9 cellular contexts compared by ENCODE assay signal in the genomic region with DNA sequence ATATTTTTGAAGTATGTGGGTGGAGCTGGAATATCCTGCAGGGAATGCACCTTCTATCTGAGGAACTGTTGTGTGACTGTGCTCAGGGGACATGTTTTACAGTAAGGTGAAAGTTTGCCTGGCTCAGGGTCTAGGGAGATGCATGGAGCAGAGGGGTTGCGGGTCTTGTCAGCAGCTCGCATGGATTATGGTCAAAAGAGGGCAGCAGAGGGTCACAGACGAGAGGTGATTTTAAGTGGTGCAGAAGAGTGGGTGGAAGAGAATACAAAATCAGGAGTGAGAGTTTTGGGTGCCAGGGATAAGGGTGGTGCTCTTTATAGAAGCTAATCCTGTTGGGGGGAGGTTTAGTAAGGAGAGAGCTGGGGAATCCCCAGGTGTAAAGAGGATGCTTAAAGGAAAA. TPM values are rescaled to one million over a fixed set of nuclear protein-coding genes. Genes with fewer than 3 reads are reported as not detected.
A peak's percentile ranks its signal among the peaks of the same experiment; 100 is the strongest.
DNase-seq lines count a peak whose midpoint lies in the region; ATAC-seq and TF ChIP-seq lines count a peak whose summit lies in the region.
"Had no signal": no experiment of that assay in that cellular context is flagged by ENCODE, and none has a peak within 500 bp of the region (broad histone marks: within the 10 kb centered on the region; RNA-seq: fewer than 3 reads in every experiment).

No MANE protein-coding gene starts in this region.

- ATAC-seq in SK-N-SH treated with all-trans-retinoic acid at 6 μM for 48 hours (peak; percentile 95), HG03135 (IDR thresholded peaks at IDR 0.05; ENCODE audit: unreplicated experiment) (no peak), HG02759 (IDR thresholded peaks at IDR 0.05; ENCODE audit: unreplicated experiment) (no peak), HG03039 (IDR thresholded peaks at IDR 0.05; ENCODE audit: unreplicated experiment) (no peak)

- no peaks in the 10 kb centered on the region for H3K4me1 ChIP-seq in iPS DF 6.9 (ENCODE audit: control insufficient read depth, insufficient read depth, low read length)

- H3K36me3 ChIP-seq in iPS DF 6.9 (ENCODE audit: control insufficient read depth, insufficient read depth, low read length), result no peaks in the 10 kb centered on the region

- H3K9me3 ChIP-seq in iPS DF 6.9 (ENCODE audit: control insufficient read depth, insufficient read depth, low read length), result no peaks in the 10 kb centered on the region; the same call in 1 of the 2 replicates

- no peak overlapping the region for H3K4me3 ChIP-seq in iPS DF 6.9 (ENCODE audit: low read length)

- no CpG with 5 or more reads among the region's 3 CpGs for WGBS in iPS DF 6.9 (ENCODE audit: insufficient coverage, insufficient read length)

- H3K27me3 ChIP-seq in iPS DF 6.9 (ENCODE audit: control insufficient read depth, insufficient read depth, low read length), result no peaks in the 10 kb centered on the region

- H3K27ac ChIP-seq in iPS DF 6.9 (ENCODE audit: low read length), result no peak overlapping the region

- DNase-seq in stimulated activated CD4-positive, alpha-beta T cell treated with anti-CD3 and anti-CD28 coated beads, Interleukin-4, amount 100 ng/mL, for 24 hours, result peak; percentile 5
- no peak for DNase-seq in stimulated activated CD4-positive, alpha-beta T cell treated with anti-CD3 and anti-CD28 coated beads, Interleukin-4, amount 100 ng/mL, for 4 hours
- DNase-seq in M059J (ENCODE audit: low read depth) (peak; percentile 1), iPS DF 6.9 (ENCODE audit: low read depth, low spot score) (peak; percentile 9)
- DNase-seq: activated naive CD8-positive, alpha-beta T cell treated with anti-CD3 and anti-CD28 coated beads, Interleukin-2, amount 10 ng/mL, durations not matched to agents 7 days and 5 days had no signal

TF ChIP-seq in SK-N-SH treated with all-trans-retinoic acid at 6 μM for 48 hours, 23 proteins besides CTCF, POLR2A, EP300 and RAD21:
- no peak for TF ChIP-seq PPARA (CRISPR knock-in tag; IDR thresholded peaks at IDR 0.05; ENCODE audit: borderline replicate concordance)
- no peak for TF ChIP-seq RARB (CRISPR knock-in tag; IDR thresholded peaks at IDR 0.05)
- TF ChIP-seq, protein P1, sequence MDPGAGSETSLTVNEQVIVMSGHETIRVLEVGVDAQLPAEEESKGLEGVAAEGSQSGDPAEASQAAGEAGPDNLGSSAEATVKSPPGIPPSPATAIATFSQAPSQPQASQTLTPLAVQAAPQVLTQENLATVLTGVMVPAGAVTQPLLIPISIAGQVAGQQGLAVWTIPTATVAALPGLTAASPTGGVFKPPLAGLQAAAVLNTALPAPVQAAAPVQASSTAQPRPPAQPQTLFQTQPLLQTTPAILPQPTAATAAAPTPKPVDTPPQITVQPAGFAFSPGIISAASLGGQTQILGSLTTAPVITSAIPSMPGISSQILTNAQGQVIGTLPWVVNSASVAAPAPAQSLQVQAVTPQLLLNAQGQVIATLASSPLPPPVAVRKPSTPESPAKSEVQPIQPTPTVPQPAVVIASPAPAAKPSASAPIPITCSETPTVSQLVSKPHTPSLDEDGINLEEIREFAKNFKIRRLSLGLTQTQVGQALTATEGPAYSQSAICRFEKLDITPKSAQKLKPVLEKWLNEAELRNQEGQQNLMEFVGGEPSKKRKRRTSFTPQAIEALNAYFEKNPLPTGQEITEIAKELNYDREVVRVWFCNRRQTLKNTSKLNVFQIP (CRISPR knock-in tag; IDR thresholded peaks at IDR 0.05; ENCODE audit: borderline replicate concordance, low read depth), result no peak
- no peak for TF ChIP-seq CREB5 (CRISPR knock-in tag; IDR thresholded peaks at IDR 0.05; ENCODE audit: low read depth)
- no peak for TF ChIP-seq TOX (CRISPR knock-in tag; IDR thresholded peaks at IDR 0.05; ENCODE audit: borderline replicate concordance)
- TF ChIP-seq ARNTL (CRISPR knock-in tag; IDR thresholded peaks at IDR 0.05; ENCODE audit: borderline replicate concordance, low read depth), result no peak
- no peak for TF ChIP-seq OSR1 (CRISPR knock-in tag; IDR thresholded peaks at IDR 0.05)
- TF ChIP-seq ESRRG (CRISPR knock-in tag; IDR thresholded peaks at IDR 0.05), result no peak
- TF ChIP-seq, protein P2, sequence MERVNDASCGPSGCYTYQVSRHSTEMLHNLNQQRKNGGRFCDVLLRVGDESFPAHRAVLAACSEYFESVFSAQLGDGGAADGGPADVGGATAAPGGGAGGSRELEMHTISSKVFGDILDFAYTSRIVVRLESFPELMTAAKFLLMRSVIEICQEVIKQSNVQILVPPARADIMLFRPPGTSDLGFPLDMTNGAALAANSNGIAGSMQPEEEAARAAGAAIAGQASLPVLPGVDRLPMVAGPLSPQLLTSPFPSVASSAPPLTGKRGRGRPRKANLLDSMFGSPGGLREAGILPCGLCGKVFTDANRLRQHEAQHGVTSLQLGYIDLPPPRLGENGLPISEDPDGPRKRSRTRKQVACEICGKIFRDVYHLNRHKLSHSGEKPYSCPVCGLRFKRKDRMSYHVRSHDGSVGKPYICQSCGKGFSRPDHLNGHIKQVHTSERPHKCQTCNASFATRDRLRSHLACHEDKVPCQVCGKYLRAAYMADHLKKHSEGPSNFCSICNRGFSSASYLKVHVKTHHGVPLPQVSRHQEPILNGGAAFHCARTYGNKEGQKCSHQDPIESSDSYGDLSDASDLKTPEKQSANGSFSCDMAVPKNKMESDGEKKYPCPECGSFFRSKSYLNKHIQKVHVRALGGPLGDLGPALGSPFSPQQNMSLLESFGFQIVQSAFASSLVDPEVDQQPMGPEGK (CRISPR knock-in tag; IDR thresholded peaks at IDR 0.05; ENCODE audit: borderline replicate concordance), result no peak
- no peak for TF ChIP-seq TCF4 (CRISPR knock-in tag; IDR thresholded peaks at IDR 0.05; ENCODE audit: borderline replicate concordance)

RNA-seq across cellular contexts. Expression of gene GRIN3A, which starts 53.5 kb away (rescaled TPM):
- total RNA-seq in M059J (2014; rRNA removed; shearing (Covaris generic)), result not detected in 2 replicates
- total RNA-seq: activated naive CD8-positive, alpha-beta T cell treated with anti-CD3 and anti-CD28 coated beads, Interleukin-2, amount 10 ng/mL, durations not matched to agents 7 days and 5 days had no signal

Comparison
In these comparisons a context has a peak if more than half of its experiments do, and no peak if none do; other contexts are left out.
1. DNase-seq: peak in stimulated activated CD4-positive, alpha-beta T cell treated with anti-CD3 and anti-CD28 coated beads, Interleukin-4, amount 100 ng/mL, for 24 hours (single experiment), M059J (single experiment) and iPS DF 6.9 (single experiment); none in stimulated activated CD4-positive, alpha-beta T cell treated with anti-CD3 and anti-CD28 coated beads, Interleukin-4, amount 100 ng/mL, for 4 hours (0 of 2).